In genomic region chr14:92792885-92793284, GRCh38 we compare ENCODE assay signal across 12 cellular contexts. TPM values are rescaled to one million over a fixed set of nuclear protein-coding genes. Genes with fewer than 3 reads are reported as not detected.
DNase-seq lines count a peak whose midpoint lies in the region; ATAC-seq and TF ChIP-seq lines count a peak whose summit lies in the region.
"Had no signal": no experiment of that assay in that cellular context is flagged by ENCODE, and none has a peak within 500 bp of the region (broad histone marks: within the 10 kb centered on the region; RNA-seq: fewer than 3 reads in every experiment).

No MANE protein-coding gene starts in this region.

- no peak overlapping the region for H3K27ac ChIP-seq in neural cell (ENCODE audit: low read length)

- no peaks in the 10 kb centered on the region for H4K20me1 ChIP-seq in neural cell (ENCODE audit: insufficient read depth)

- no peak for TF ChIP-seq CTCF in NB4 (IDR thresholded peaks at IDR 0.05; ENCODE audit: low read depth, low read length)
- TF ChIP-seq CTCF in neural cell (IDR thresholded peaks at IDR 0.05; ENCODE audit: poor library complexity, severe bottlenecking) = no peak
- TF ChIP-seq CTCF in osteocyte (IDR thresholded peaks at IDR 0.05) = no peak

- H3K79me2 ChIP-seq in neural cell (replicated peaks; ENCODE audit: insufficient read depth, low read length) = peaks cover 19% of the 10 kb centered on the region

- no peak for TF ChIP-seq RAD21 in neural cell (conservative IDR thresholded peaks at IDR 0.05)

- H3K4me2 ChIP-seq in neural cell (ENCODE audit: low read length) = no peak overlapping the region

- no peaks in the 10 kb centered on the region for H3F3A ChIP-seq in neural cell (ENCODE audit: insufficient read depth, low read length, poor library complexity, severe bottlenecking)

- ATAC-seq in central memory CD8-positive, alpha-beta T cell (replicated peaks; ENCODE audit: extremely low read depth, poor library complexity, severe bottlenecking) = no peak
- no peak for ATAC-seq in GM18517 (IDR thresholded peaks at IDR 0.05; ENCODE audit: unreplicated experiment)

- H3K9me3 Mint-ChIP-seq in central memory CD8-positive, alpha-beta T cell = peaks cover 19% of the 10 kb centered on the region
- peaks cover 13% of the 10 kb centered on the region for H3K9me3 Mint-ChIP-seq in osteocyte (ENCODE audit: unreplicated experiment)

- peaks cover 21% of the 10 kb centered on the region for H3K4me1 Mint-ChIP-seq in central memory CD8-positive, alpha-beta T cell
- peaks cover 24% of the 10 kb centered on the region for H3K4me1 Mint-ChIP-seq in osteocyte (ENCODE audit: unreplicated experiment)

- no peaks in the 10 kb centered on the region for H3K9me3 ChIP-seq in neural cell (ENCODE audit: low read length)

- no peak overlapping the region for H2AFZ ChIP-seq in neural cell (ENCODE audit: low read depth, low read length)

- H3K4me3 Mint-ChIP-seq in central memory CD8-positive, alpha-beta T cell = peak overlapping the region; percentile 99
- no peak overlapping the region for H3K4me3 Mint-ChIP-seq in osteocyte (ENCODE audit: unreplicated experiment)

- TF ChIP-seq EP300 in neural cell (conservative IDR thresholded peaks at IDR 0.05; ENCODE audit: poor library complexity, severe bottlenecking) = no peak

- TF ChIP-seq POLR2A in NB4 (IDR thresholded peaks at IDR 0.05; ENCODE audit: extremely low read depth, insufficient read length) = no peak

- no peak overlapping the region for H3K9ac ChIP-seq in neural cell (ENCODE audit: low read length)

- DNase-seq in NCI-H146 (lab: John Stamatoyannopoulos, UW) (peak; percentile 1), NCI-H146 treated with DMSO at 0.1 percent for 48 hours (lab: John Stamatoyannopoulos, UW; ENCODE audit: unreplicated experiment) (no peak), NB4 (ENCODE audit: low read depth) (peak; percentile 14), hepatic stellate cell (ENCODE audit: low spot score) (no peak), osteocyte (ENCODE audit: extremely low spot score, unreplicated experiment) (no peak)
- DNase-seq in central memory CD8-positive, alpha-beta T cell (ENCODE audit: low spot score in 2 of 2) = no peak
- DNase-seq: hypothalamus; NCI-H1048; stimulated activated CD4-positive, alpha-beta T cell treated with anti-CD3 and anti-CD28 coated beads, Interleukin-4, amount 100 ng/mL, for 24 hours had no signal

- no peaks in the 10 kb centered on the region for H3K27me3 ChIP-seq in neural cell (ENCODE audit: insufficient read depth, low read depth, low read length)
- H3K27me3 ChIP-seq: tibial nerve had no signal

- H3K36me3 ChIP-seq in neural cell (ENCODE audit: insufficient read depth, low read length) = no peaks in the 10 kb centered on the region

- no peak overlapping the region for H3K27ac Mint-ChIP-seq in central memory CD8-positive, alpha-beta T cell (ENCODE audit: low read depth)
- H3K27ac Mint-ChIP-seq in osteocyte (ENCODE audit: unreplicated experiment) = no peak overlapping the region

- H3K27me3 Mint-ChIP-seq in central memory CD8-positive, alpha-beta T cell = no peaks in the 10 kb centered on the region
- H3K27me3 Mint-ChIP-seq in osteocyte (ENCODE audit: unreplicated experiment) = no peaks in the 10 kb centered on the region

- no peaks in the 10 kb centered on the region for H3K9me2 ChIP-seq in neural cell (ENCODE audit: insufficient read depth, low read length)

- peaks cover 17% of the 10 kb centered on the region for H3K36me3 Mint-ChIP-seq in central memory CD8-positive, alpha-beta T cell (ENCODE audit: insufficient read depth)
- peaks cover 5% of the 10 kb centered on the region for H3K36me3 Mint-ChIP-seq in osteocyte (ENCODE audit: unreplicated experiment)

- H3K4me3 ChIP-seq in NB4 (ENCODE audit: low read depth, low read length) (no peak overlapping the region), neural cell (ENCODE audit: low read length) (peak overlapping the region; percentile 93)

TF ChIP-seq in neural cell, 6 proteins besides CTCF, POLR2A, EP300 and RAD21:
- no peak for TF ChIP-seq EZH2 (IDR thresholded peaks at IDR 0.05; ENCODE audit: borderline replicate concordance, insufficient read depth, low read length, poor library complexity, severe bottlenecking)
- no peak for TF ChIP-seq REST (IDR thresholded peaks at IDR 0.05; ENCODE audit: borderline replicate concordance)
- no peak for TF ChIP-seq MXI1 (conservative IDR thresholded peaks at IDR 0.05; ENCODE audit: poor library complexity, severe bottlenecking)
- TF ChIP-seq SMC3 (conservative IDR thresholded peaks at IDR 0.05; ENCODE audit: poor library complexity) = no peak
- TF ChIP-seq POLR2AphosphoS5 (IDR thresholded peaks at IDR 0.05) = no peak
- TF ChIP-seq TAF1 (IDR thresholded peaks at IDR 0.05; ENCODE audit: low read depth) = no peak

RNA-seq across cellular contexts. Expression of gene GOLGA5, which starts 1.2 kb away (rescaled TPM):
- polyA plus RNA-seq in neural cell = 34.6 and 35.7 TPM in 2 replicates
- polyA minus RNA-seq in neural cell = 48.2 and 52.8 TPM in 2 replicates
- total RNA-seq in osteocyte = 41.1 and 43.2 TPM in 2 replicates

RNA-seq across cellular contexts. Expression of gene LGMN, which starts 44.5 kb away (rescaled TPM):
- polyA plus RNA-seq in neural cell = 48.0 and 64.0 TPM in 2 replicates
- polyA minus RNA-seq in neural cell = 23.9 and 30.3 TPM in 2 replicates
- total RNA-seq in osteocyte = 65.0 and 66.3 TPM in 2 replicates

Comparison
In these comparisons a context has a peak if more than half of its experiments do, and no peak if none do; other contexts are left out.
1. DNase-seq: peak in NCI-H146 (single experiment) and NB4 (single experiment); none in NCI-H146 treated with DMSO at 0.1 percent for 48 hours (single experiment), central memory CD8-positive, alpha-beta T cell (0 of 2), hepatic stellate cell (single experiment) and osteocyte (single experiment).